Comparison of ENCODE assay signal across 8 cellular contexts in genomic region chr12:21656931-21657335, GRCh38. TPM values are rescaled to one million over a fixed set of nuclear protein-coding genes. Genes with fewer than 3 reads are reported as not detected.
A peak's percentile ranks its signal among the peaks of the same experiment; 100 is the strongest.
DNase-seq lines count a peak whose midpoint lies in the region; ATAC-seq and TF ChIP-seq lines count a peak whose summit lies in the region.

No MANE protein-coding gene starts in this region.

- H3K4me1 ChIP-seq in mononuclear cell (ENCODE audit: insufficient read depth, low read length), result peaks cover 20% of the 10 kb centered on the region

- peak; percentile 33 for ATAC-seq in HG02588 (IDR thresholded peaks at IDR 0.05; ENCODE audit: unreplicated experiment)

- H3K27me3 ChIP-seq in mononuclear cell (ENCODE audit: insufficient read depth, low read length), result no peaks in the 10 kb centered on the region

- peak; percentile 49 for DNase-seq in NCI-H146 (lab: John Stamatoyannopoulos, UW)
- DNase-seq in NCI-H146 treated with DMSO at 0.1 percent for 48 hours (lab: John Stamatoyannopoulos, UW; ENCODE audit: unreplicated experiment), result no peak
- DNase-seq in NCI-H1694 (lab: John Stamatoyannopoulos, UW), result peak; percentile 65
- peak; percentile 10 for DNase-seq in activated CD8-positive, alpha-beta memory T cell treated with anti-CD3 and anti-CD28 coated beads, Interleukin-2, amount 50 U/mL, for 24 hours (ENCODE audit: extremely low read depth)
- peak; percentile 41 for DNase-seq in epithelial cell of esophagus (ENCODE audit: low read depth)
- DNase-seq in stimulated activated naive CD4-positive, alpha-beta T cell treated with Interleukin-2 at 50 U/mL for 16 hours (lab: John Stamatoyannopoulos, UW), result peak; percentile 45

- no peak for TF ChIP-seq CTCF in epithelial cell of esophagus (IDR thresholded peaks at IDR 0.05; ENCODE audit: insufficient read depth, low read depth, low read length, missing control alignments)

- no peaks in the 10 kb centered on the region for H3K9me3 ChIP-seq in mononuclear cell (ENCODE audit: low read depth, low read length)

- H3K4me3 ChIP-seq in epithelial cell of esophagus (ENCODE audit: low read length) (peak overlapping the region; percentile 80), mononuclear cell (ENCODE audit: low read length) (peak overlapping the region; percentile 78)

RNA-seq across cellular contexts. Expression of gene LDHB, which starts 0.7 kb away (rescaled TPM):
- 571 TPM for total RNA-seq in mononuclear cell

RNA-seq across cellular contexts. Expression of gene GYS2, which starts 52.3 kb away (rescaled TPM):
- total RNA-seq in mononuclear cell, result not detected
